In the genomic region with DNA sequence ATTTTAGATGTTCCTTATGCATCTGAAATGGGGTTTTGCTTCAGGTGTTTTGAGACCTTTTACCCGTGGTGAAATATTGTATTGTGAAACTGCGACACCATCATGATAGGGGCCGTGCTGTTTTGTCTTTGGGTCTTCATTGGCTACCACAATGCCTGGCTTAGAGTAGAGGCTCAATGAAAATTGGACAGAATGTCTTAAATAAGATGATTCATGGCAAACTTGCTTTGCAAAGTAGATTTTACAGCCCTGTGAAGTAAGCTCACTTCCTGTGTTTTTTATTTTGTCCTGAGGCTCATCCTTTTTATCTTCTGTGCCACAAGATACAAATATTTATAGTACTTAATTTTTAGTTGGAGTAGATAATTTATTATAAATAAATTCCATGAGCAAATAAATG, we compare ENCODE assay signal across 21 cellular contexts.
DNase-seq lines count a peak whose midpoint lies in the region; ATAC-seq, FAIRE-seq and TF ChIP-seq lines count a peak whose summit lies in the region.
"Had no signal": no experiment of that assay in that cellular context is flagged by ENCODE, and none has a peak within 500 bp of the region (broad histone marks: within the 10 kb centered on the region; RNA-seq: fewer than 3 reads in every experiment).

No MANE protein-coding gene starts in this region.

- CTCF ChIA-PET in A549 (lab: Yijun Ruan, JAX) = interaction anchor here (0.8 to 3.7 kb wide), 4 partner anchors 9 to 257 kb away, joined by 3 to 14 read pairs (median 4); no protein-coding TSS in a partner anchor

- H3K4me3 Mint-ChIP-seq in activated T-helper 17 cell treated with anti-CD3 and anti-CD28 coated beads, Interleukin-2, amount 50 U/mL, for 72 hours = no peak overlapping the region
- H3K4me3 Mint-ChIP-seq: activated naive CD4-positive, alpha-beta T cell treated with anti-CD3 and anti-CD28 coated beads, Interleukin-2, amount 50 U/mL, for 24 hours; stimulated activated memory B cell treated with anti-CD40 and anti-IgM and Interleukin-4, amounts not matched to agents 10 μg/mL and 1 μg/mL and 100 μg/mL, for 72 hours had no signal

- H3K27me3 Mint-ChIP-seq in activated T-helper 17 cell treated with anti-CD3 and anti-CD28 coated beads, Interleukin-2, amount 50 U/mL, for 72 hours = peaks cover 17% of the 10 kb centered on the region

- POLR2A ChIA-PET in A549 (lab: Yijun Ruan, JAX) = no interaction called here

- TF ChIP-seq RAD21 in A549 (conservative IDR thresholded peaks at IDR 0.05 in 1 of 2, IDR thresholded peaks at IDR 0.05 in 1 of 2) = no peak

- TF ChIP-seq POLR2A in A549 (IDR thresholded peaks at IDR 0.05; ENCODE audit: low read length) (no peak), breast epithelium (IDR thresholded peaks at IDR 0.05) (no peak), gastroesophageal sphincter (IDR thresholded peaks at IDR 0.05) (no peak)

- H3K27ac ChIP-seq in A549 = peak overlapping the region; percentile 66 to 69; a peak in 5 of 6 replicates
- H3K27ac ChIP-seq in breast epithelium = peak overlapping the region; percentile 61 to 76
- no peak overlapping the region for H3K27ac ChIP-seq in gastroesophageal sphincter
- H3K27ac ChIP-seq: tibial artery had no signal

- H3K4me3 ChIP-seq in A549 (no peak overlapping the region), breast epithelium (no peak overlapping the region), gastroesophageal sphincter (no peak overlapping the region)
- H3K4me3 ChIP-seq: HAP-1, skin epidermis, tibial artery had no signal

- H3K4me2 ChIP-seq in A549 = peak overlapping the region; percentile 35; the same call in 2 of the 3 replicates

- WGBS in A549 (ENCODE audit: missing lambda C conversion rate) = 76% methylated on average over 3 of the region's 3 CpGs
- WGBS in gastroesophageal sphincter (ENCODE audit: low coverage in 1 of 2), 2 donors = 89 to 96% methylated on average over 3 of the region's 3 CpGs

- DNase-seq in A549 (ENCODE audit: low read depth in 1 of 2, low spot score in 1 of 2) (no peak), LHCN-M2 (ENCODE audit: low read depth) (peak; percentile 75), breast epithelium (ENCODE audit: low spot score in 2 of 2) (no peak), iris pigment epithelial cell (ENCODE audit: low read depth) (peak; percentile 77), NCI-H524 (lab: John Stamatoyannopoulos, UW) (no peak)
- DNase-seq: activated CD4-positive, alpha-beta T cell treated with anti-CD3 and anti-CD28 coated beads for 1 hour; effector CD4-positive, alpha-beta T cell; NCI-H1092; nucleus accumbens; SHP77; T-helper 9 cell; tibial artery had no signal

- intact Hi-C loops in breast epithelium (cut with DNase I; ENCODE audit: low total_unique reads) = no loop called here

- no peak for TF ChIP-seq CTCF in A549 (IDR thresholded peaks at IDR 0.05)
- TF ChIP-seq CTCF in breast epithelium (IDR thresholded peaks at IDR 0.05) = no peak
- no peak for TF ChIP-seq CTCF in gastroesophageal sphincter (IDR thresholded peaks at IDR 0.05)

- H3K4me1 ChIP-seq in A549 (peaks cover 24% of the 10 kb centered on the region), breast epithelium (no peaks in the 10 kb centered on the region), gastroesophageal sphincter (peaks cover 0 to 12% (median 6%) of the 10 kb centered on the region in 3 donors)

- ATAC-seq in A549 (no peak), HG03025 (IDR thresholded peaks at IDR 0.05; ENCODE audit: low FRiP score, unreplicated experiment) (no peak), gastroesophageal sphincter (no peak)
- no peak for ATAC-seq in activated T-helper 17 cell treated with anti-CD3 and anti-CD28 coated beads, Interleukin-2, amount 50 U/mL, for 72 hours (replicated peaks)
- ATAC-seq: stimulated activated memory B cell treated with anti-CD40 and anti-IgM and Interleukin-4, amounts not matched to agents 10 μg/mL and 1 μg/mL and 100 μg/mL, for 72 hours had no signal

- no peaks in the 10 kb centered on the region for H3K36me3 ChIP-seq in breast epithelium
- H3K36me3 ChIP-seq in gastroesophageal sphincter = no peaks in the 10 kb centered on the region
- H3K36me3 ChIP-seq: HAP-1, tibial artery had no signal

- H3K36me3 Mint-ChIP-seq in activated T-helper 17 cell treated with anti-CD3 and anti-CD28 coated beads, Interleukin-2, amount 50 U/mL, for 72 hours (ENCODE audit: low read depth) = no peaks in the 10 kb centered on the region
- H3K36me3 Mint-ChIP-seq: activated naive CD4-positive, alpha-beta T cell treated with anti-CD3 and anti-CD28 coated beads, Interleukin-2, amount 50 U/mL, for 24 hours; stimulated activated memory B cell treated with anti-CD40 and anti-IgM and Interleukin-4, amounts not matched to agents 10 μg/mL and 1 μg/mL and 100 μg/mL, for 72 hours had no signal

- H3K4me1 Mint-ChIP-seq in activated T-helper 17 cell treated with anti-CD3 and anti-CD28 coated beads, Interleukin-2, amount 50 U/mL, for 72 hours = no peaks in the 10 kb centered on the region
- H3K4me1 Mint-ChIP-seq: activated naive CD4-positive, alpha-beta T cell treated with anti-CD3 and anti-CD28 coated beads, Interleukin-2, amount 50 U/mL, for 24 hours; stimulated activated memory B cell treated with anti-CD40 and anti-IgM and Interleukin-4, amounts not matched to agents 10 μg/mL and 1 μg/mL and 100 μg/mL, for 72 hours had no signal

- TF ChIP-seq EP300 in A549 (IDR thresholded peaks at IDR 0.05) (no peak), gastroesophageal sphincter (IDR thresholded peaks at IDR 0.05) (no peak)

- no peak for FAIRE-seq in A549 (lab: Jason Lieb, UNC)
- FAIRE-seq: A204.1, GM12892 had no signal

- H3K27ac Mint-ChIP-seq in activated T-helper 17 cell treated with anti-CD3 and anti-CD28 coated beads, Interleukin-2, amount 50 U/mL, for 72 hours = no peak overlapping the region
- H3K27ac Mint-ChIP-seq: activated naive CD4-positive, alpha-beta T cell treated with anti-CD3 and anti-CD28 coated beads, Interleukin-2, amount 50 U/mL, for 24 hours; stimulated activated memory B cell treated with anti-CD40 and anti-IgM and Interleukin-4, amounts not matched to agents 10 μg/mL and 1 μg/mL and 100 μg/mL, for 72 hours had no signal

- peaks cover 3% of the 10 kb centered on the region; the same call in 1 of the 3 replicates for H3K9me3 ChIP-seq in A549
- no peaks in the 10 kb centered on the region for H3K9me3 ChIP-seq in breast epithelium
- H3K9me3 ChIP-seq in gastroesophageal sphincter = no peaks in the 10 kb centered on the region
- H3K9me3 ChIP-seq: HAP-1, tibial artery had no signal

- H3K27me3 ChIP-seq in breast epithelium (no peaks in the 10 kb centered on the region), gastroesophageal sphincter (no peaks in the 10 kb centered on the region)
- H3K27me3 ChIP-seq: tibial artery had no signal

- H3K9me3 Mint-ChIP-seq in activated T-helper 17 cell treated with anti-CD3 and anti-CD28 coated beads, Interleukin-2, amount 50 U/mL, for 72 hours = peaks cover 3% of the 10 kb centered on the region

TF ChIP-seq in A549, 52 proteins besides CTCF, POLR2A, EP300 and RAD21:
- TF ChIP-seq HOXB13 (CRISPR knock-in tag; IDR thresholded peaks at IDR 0.05; ENCODE audit: low read depth) (no peak), NPAS2 (CRISPR knock-in tag; IDR thresholded peaks at IDR 0.05; ENCODE audit: borderline replicate concordance) (no peak), RCOR1 (IDR thresholded peaks at IDR 0.05; ENCODE audit: low read depth, low read length) (no peak), EHF (CRISPR knock-in tag; IDR thresholded peaks at IDR 0.05) (no peak), FOSB (CRISPR knock-in tag; IDR thresholded peaks at IDR 0.05) (no peak), EHMT2 (IDR thresholded peaks at IDR 0.05; ENCODE audit: low read depth) (no peak), SREBF2 (IDR thresholded peaks at IDR 0.05) (no peak), HDAC2 (IDR thresholded peaks at IDR 0.05) (no peak), POLR2AphosphoS2 (conservative IDR thresholded peaks at IDR 0.05; ENCODE audit: low read length) (no peak), FOXS1 (CRISPR knock-in tag; IDR thresholded peaks at IDR 0.05) (no peak), ZNF302 (CRISPR knock-in tag; IDR thresholded peaks at IDR 0.05) (no peak)
- TF ChIP-seq, protein P1, sequence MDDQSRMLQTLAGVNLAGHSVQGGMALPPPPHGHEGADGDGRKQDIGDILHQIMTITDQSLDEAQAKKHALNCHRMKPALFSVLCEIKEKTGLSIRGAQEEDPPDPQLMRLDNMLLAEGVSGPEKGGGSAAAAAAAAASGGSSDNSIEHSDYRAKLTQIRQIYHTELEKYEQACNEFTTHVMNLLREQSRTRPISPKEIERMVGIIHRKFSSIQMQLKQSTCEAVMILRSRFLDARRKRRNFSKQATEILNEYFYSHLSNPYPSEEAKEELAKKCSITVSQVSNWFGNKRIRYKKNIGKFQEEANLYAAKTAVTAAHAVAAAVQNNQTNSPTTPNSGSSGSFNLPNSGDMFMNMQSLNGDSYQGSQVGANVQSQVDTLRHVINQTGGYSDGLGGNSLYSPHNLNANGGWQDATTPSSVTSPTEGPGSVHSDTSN (IDR thresholded peaks at IDR 0.05) = no peak
- TF ChIP-seq, protein P2, sequence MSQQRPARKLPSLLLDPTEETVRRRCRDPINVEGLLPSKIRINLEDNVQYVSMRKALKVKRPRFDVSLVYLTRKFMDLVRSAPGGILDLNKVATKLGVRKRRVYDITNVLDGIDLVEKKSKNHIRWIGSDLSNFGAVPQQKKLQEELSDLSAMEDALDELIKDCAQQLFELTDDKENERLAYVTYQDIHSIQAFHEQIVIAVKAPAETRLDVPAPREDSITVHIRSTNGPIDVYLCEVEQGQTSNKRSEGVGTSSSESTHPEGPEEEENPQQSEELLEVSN (IDR thresholded peaks at IDR 0.05; ENCODE audit: borderline replicate concordance, low read depth) = no peak
- TF ChIP-seq, protein P3, sequence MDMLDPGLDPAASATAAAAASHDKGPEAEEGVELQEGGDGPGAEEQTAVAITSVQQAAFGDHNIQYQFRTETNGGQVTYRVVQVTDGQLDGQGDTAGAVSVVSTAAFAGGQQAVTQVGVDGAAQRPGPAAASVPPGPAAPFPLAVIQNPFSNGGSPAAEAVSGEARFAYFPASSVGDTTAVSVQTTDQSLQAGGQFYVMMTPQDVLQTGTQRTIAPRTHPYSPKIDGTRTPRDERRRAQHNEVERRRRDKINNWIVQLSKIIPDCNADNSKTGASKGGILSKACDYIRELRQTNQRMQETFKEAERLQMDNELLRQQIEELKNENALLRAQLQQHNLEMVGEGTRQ (IDR thresholded peaks at IDR 0.05) = no peak
- TF ChIP-seq, protein P4, sequence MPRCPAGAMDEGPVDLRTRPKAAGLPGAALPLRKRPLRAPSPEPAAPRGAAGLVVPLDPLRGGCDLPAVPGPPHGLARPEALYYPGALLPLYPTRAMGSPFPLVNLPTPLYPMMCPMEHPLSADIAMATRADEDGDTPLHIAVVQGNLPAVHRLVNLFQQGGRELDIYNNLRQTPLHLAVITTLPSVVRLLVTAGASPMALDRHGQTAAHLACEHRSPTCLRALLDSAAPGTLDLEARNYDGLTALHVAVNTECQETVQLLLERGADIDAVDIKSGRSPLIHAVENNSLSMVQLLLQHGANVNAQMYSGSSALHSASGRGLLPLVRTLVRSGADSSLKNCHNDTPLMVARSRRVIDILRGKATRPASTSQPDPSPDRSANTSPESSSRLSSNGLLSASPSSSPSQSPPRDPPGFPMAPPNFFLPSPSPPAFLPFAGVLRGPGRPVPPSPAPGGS (IDR thresholded peaks at IDR 0.05) = no peak
TF ChIP-seq in A549: peak in this region for 0.

Comparison
In these comparisons a context has a peak if more than half of its experiments do, and no peak if none do; other contexts are left out.
1. DNase-seq: peak in LHCN-M2 (single experiment) and iris pigment epithelial cell (single experiment); none in A549 (0 of 2), breast epithelium (0 of 2) and NCI-H524 (0 of 2).
2. H3K27ac ChIP-seq: peak in A549 (2 of 2) and breast epithelium (2 of 2); none in gastroesophageal sphincter (0 of 4).